1 cellular context compared by ENCODE assay signal in the genomic region with DNA sequence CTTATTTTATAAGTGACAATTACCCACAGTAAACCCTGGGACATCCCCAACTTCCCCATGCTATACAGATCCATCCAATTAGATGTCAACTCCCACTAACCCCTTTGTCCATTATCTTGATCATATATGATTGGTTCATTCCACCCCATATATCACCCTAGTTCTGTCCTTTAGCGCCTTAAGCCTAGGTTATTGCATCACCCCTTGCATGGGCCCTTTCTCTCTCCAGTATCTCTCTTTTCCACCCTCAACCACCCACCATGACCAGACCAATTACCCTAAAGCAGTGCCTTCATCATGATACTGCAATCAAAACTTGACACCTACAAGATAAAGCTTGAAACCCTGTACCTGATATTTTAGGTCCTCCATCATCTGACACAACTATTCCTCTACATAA.
TF ChIP-seq lines count a peak whose summit lies in the region.

No MANE protein-coding gene starts in this region.

TF ChIP-seq in K562, 482 proteins besides CTCF, POLR2A, EP300 and RAD21 (continued from another document):
- TF ChIP-seq, protein P1, sequence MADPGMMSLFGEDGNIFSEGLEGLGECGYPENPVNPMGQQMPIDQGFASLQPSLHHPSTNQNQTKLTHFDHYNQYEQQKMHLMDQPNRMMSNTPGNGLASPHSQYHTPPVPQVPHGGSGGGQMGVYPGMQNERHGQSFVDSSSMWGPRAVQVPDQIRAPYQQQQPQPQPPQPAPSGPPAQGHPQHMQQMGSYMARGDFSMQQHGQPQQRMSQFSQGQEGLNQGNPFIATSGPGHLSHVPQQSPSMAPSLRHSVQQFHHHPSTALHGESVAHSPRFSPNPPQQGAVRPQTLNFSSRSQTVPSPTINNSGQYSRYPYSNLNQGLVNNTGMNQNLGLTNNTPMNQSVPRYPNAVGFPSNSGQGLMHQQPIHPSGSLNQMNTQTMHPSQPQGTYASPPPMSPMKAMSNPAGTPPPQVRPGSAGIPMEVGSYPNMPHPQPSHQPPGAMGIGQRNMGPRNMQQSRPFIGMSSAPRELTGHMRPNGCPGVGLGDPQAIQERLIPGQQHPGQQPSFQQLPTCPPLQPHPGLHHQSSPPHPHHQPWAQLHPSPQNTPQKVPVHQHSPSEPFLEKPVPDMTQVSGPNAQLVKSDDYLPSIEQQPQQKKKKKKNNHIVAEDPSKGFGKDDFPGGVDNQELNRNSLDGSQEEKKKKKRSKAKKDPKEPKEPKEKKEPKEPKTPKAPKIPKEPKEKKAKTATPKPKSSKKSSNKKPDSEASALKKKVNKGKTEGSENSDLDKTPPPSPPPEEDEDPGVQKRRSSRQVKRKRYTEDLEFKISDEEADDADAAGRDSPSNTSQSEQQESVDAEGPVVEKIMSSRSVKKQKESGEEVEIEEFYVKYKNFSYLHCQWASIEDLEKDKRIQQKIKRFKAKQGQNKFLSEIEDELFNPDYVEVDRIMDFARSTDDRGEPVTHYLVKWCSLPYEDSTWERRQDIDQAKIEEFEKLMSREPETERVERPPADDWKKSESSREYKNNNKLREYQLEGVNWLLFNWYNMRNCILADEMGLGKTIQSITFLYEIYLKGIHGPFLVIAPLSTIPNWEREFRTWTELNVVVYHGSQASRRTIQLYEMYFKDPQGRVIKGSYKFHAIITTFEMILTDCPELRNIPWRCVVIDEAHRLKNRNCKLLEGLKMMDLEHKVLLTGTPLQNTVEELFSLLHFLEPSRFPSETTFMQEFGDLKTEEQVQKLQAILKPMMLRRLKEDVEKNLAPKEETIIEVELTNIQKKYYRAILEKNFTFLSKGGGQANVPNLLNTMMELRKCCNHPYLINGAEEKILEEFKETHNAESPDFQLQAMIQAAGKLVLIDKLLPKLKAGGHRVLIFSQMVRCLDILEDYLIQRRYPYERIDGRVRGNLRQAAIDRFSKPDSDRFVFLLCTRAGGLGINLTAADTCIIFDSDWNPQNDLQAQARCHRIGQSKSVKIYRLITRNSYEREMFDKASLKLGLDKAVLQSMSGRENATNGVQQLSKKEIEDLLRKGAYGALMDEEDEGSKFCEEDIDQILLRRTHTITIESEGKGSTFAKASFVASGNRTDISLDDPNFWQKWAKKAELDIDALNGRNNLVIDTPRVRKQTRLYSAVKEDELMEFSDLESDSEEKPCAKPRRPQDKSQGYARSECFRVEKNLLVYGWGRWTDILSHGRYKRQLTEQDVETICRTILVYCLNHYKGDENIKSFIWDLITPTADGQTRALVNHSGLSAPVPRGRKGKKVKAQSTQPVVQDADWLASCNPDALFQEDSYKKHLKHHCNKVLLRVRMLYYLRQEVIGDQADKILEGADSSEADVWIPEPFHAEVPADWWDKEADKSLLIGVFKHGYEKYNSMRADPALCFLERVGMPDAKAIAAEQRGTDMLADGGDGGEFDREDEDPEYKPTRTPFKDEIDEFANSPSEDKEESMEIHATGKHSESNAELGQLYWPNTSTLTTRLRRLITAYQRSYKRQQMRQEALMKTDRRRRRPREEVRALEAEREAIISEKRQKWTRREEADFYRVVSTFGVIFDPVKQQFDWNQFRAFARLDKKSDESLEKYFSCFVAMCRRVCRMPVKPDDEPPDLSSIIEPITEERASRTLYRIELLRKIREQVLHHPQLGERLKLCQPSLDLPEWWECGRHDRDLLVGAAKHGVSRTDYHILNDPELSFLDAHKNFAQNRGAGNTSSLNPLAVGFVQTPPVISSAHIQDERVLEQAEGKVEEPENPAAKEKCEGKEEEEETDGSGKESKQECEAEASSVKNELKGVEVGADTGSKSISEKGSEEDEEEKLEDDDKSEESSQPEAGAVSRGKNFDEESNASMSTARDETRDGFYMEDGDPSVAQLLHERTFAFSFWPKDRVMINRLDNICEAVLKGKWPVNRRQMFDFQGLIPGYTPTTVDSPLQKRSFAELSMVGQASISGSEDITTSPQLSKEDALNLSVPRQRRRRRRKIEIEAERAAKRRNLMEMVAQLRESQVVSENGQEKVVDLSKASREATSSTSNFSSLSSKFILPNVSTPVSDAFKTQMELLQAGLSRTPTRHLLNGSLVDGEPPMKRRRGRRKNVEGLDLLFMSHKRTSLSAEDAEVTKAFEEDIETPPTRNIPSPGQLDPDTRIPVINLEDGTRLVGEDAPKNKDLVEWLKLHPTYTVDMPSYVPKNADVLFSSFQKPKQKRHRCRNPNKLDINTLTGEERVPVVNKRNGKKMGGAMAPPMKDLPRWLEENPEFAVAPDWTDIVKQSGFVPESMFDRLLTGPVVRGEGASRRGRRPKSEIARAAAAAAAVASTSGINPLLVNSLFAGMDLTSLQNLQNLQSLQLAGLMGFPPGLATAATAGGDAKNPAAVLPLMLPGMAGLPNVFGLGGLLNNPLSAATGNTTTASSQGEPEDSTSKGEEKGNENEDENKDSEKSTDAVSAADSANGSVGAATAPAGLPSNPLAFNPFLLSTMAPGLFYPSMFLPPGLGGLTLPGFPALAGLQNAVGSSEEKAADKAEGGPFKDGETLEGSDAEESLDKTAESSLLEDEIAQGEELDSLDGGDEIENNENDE (IDR thresholded peaks at IDR 0.05; ENCODE audit: low read depth, low read length) = no peak
- TF ChIP-seq, protein P2, sequence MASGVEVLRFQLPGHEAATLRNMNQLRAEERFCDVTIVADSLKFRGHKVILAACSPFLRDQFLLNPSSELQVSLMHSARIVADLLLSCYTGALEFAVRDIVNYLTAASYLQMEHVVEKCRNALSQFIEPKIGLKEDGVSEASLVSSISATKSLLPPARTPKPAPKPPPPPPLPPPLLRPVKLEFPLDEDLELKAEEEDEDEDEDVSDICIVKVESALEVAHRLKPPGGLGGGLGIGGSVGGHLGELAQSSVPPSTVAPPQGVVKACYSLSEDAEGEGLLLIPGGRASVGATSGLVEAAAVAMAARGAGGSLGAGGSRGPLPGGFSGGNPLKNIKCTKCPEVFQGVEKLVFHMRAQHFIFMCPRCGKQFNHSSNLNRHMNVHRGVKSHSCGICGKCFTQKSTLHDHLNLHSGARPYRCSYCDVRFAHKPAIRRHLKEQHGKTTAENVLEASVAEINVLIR (CRISPR knock-in tag; IDR thresholded peaks at IDR 0.05) = no peak
- no peak for TF ChIP-seq GTF2A2 (tag; IDR thresholded peaks at IDR 0.05)
- TF ChIP-seq CEBPG (CRISPR knock-in tag; IDR thresholded peaks at IDR 0.05) = peak; percentile 36; the same call in 1 of the 2 replicates
- peak; percentile 44 to 64; a peak in 3 of 4 replicates for TF ChIP-seq CEBPG (tag; conservative IDR thresholded peaks at IDR 0.05 in 1 of 2, IDR thresholded peaks at IDR 0.05 in 1 of 2)
- no peak for TF ChIP-seq KHSRP (IDR thresholded peaks at IDR 0.05)
- no peak for TF ChIP-seq NR4A1 (CRISPR knock-in tag; IDR thresholded peaks at IDR 0.05)
- TF ChIP-seq NR4A1 (tag; IDR thresholded peaks at IDR 0.05) = no peak
